ENCODE assay signal across 22 cellular contexts in the genomic region with DNA sequence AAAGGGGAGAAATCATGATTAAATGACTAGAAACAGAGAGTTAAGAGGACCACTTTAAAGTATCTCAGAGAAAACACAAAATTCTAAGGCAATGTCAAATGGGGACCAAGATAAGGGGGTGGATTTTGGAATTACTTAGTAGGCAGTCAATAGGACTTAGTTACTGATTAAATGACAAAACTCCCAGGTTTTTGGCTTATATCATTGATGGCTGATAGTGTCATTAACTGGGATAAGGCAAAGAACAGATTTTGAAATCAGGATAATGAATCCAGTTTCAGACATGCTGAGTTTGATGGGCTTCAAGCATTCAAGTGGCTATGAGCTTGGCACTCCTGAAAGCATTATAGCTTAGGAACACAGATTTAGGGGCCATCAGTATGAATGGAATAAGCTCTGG.
"Had no signal": no experiment of that assay in that cellular context is flagged by ENCODE, and none has a peak within 500 bp of the region (broad histone marks: within the 10 kb centered on the region; RNA-seq: fewer than 3 reads in every experiment).

No MANE protein-coding gene starts in this region.

- H3K4me2 ChIP-seq: hepatocyte had no signal

- H3K4me1 ChIP-seq: left lung, psoas muscle, right atrium auricular region, vagina had no signal

- FAIRE-seq: colon, endothelial cell of umbilical vein, frontal cortex had no signal

- H2AFZ ChIP-seq: hepatocyte had no signal

- H3K27ac ChIP-seq: hepatocyte, left lung, ovary, psoas muscle, right atrium auricular region, vagina, VCaP had no signal

- H3K27ac Mint-ChIP-seq: activated naive CD4-positive, alpha-beta T cell treated with anti-CD3 and anti-CD28 coated beads for 36 hours; type B pancreatic cell had no signal

- H3K4me3 Mint-ChIP-seq: activated naive CD4-positive, alpha-beta T cell treated with anti-CD3 and anti-CD28 coated beads for 36 hours; immature natural killer cell; naive thymus-derived CD4-positive, alpha-beta T cell; T-helper 1 cell treated with Interleukin-12 subunit alpha and Interleukin-12 subunit beta and Interleukin-4 antibody, amounts not matched to agents 30 μg/mL and 1 μg/mL, for 36 hours; type B pancreatic cell had no signal

- DNase-seq: activated CD4-positive, CD25-positive, alpha-beta regulatory T cell treated with anti-CD3 and anti-CD28 coated beads, Interleukin-2, amount 50 U/mL, for 72 hours; activated naive CD4-positive, alpha-beta T cell treated with anti-CD3 and anti-CD28 coated beads for 36 hours; central memory CD4-positive, alpha-beta T cell; effector memory CD4-positive, alpha-beta T cell; glutamatergic neuron; immature natural killer cell; left lung; naive thymus-derived CD4-positive, alpha-beta T cell; ovary; psoas muscle; stimulated activated CD4-positive, alpha-beta T cell treated with anti-CD3 and anti-CD28 coated beads, Interleukin-12 subunit alpha, Interleukin-12 subunit beta, amount 100 ng/mL, for 4 hours; stimulated activated CD4-positive, alpha-beta T cell treated with anti-CD3 and anti-CD28 coated beads, Interleukin-1b, Interleukin-23, amount 100 ng/mL, for 48 hours had no signal

- H3K4me3 ChIP-seq: hepatocyte, left lung, ovary, psoas muscle, right atrium auricular region, vagina had no signal

- H3K9me3 ChIP-seq: left lung, ovary, psoas muscle, right atrium auricular region, vagina had no signal

- H3K36me3 ChIP-seq: ovary had no signal

- ATAC-seq: esophagus mucosa; left lung; naive thymus-derived CD4-positive, alpha-beta T cell; psoas muscle had no signal

- H3K27me3 Mint-ChIP-seq: naive thymus-derived CD4-positive, alpha-beta T cell; type B pancreatic cell had no signal

- H3K27me3 ChIP-seq: hepatocyte, left lung, ovary, right atrium auricular region, vagina had no signal

- H3K79me2 ChIP-seq: hepatocyte had no signal

- H3K9me3 Mint-ChIP-seq: activated naive CD4-positive, alpha-beta T cell treated with anti-CD3 and anti-CD28 coated beads for 36 hours; immature natural killer cell; naive thymus-derived CD4-positive, alpha-beta T cell; T-helper 1 cell treated with Interleukin-12 subunit alpha and Interleukin-12 subunit beta and Interleukin-4 antibody, amounts not matched to agents 30 μg/mL and 1 μg/mL, for 36 hours; type B pancreatic cell had no signal
